ENCODE assay signal across 29 cellular contexts in genomic region chr10:6561552-6561951, GRCh38. TPM values are rescaled to one million over a fixed set of nuclear protein-coding genes. Genes with fewer than 3 reads are reported as not detected.
DNase-seq lines count a peak whose midpoint lies in the region; ATAC-seq and TF ChIP-seq lines count a peak whose summit lies in the region.
"Had no signal": no experiment of that assay in that cellular context is flagged by ENCODE, and none has a peak within 500 bp of the region (broad histone marks: within the 10 kb centered on the region; RNA-seq: fewer than 3 reads in every experiment).

No MANE protein-coding gene starts in this region.

- H3K27me3 Mint-ChIP-seq in activated T-cell treated with anti-CD3 and anti-CD28 coated beads, Interleukin-2, amount 50 U/mL, for 4 hours (ENCODE audit: low read depth), result no peaks in the 10 kb centered on the region
- H3K27me3 Mint-ChIP-seq in T-helper 2 cell treated with Interferon-gamma antibody and Interleukin-4, amounts not matched to agents 5 μg/mL and 100 μg/mL, for 36 hours (ENCODE audit: low read depth), result no peaks in the 10 kb centered on the region
- no peaks in the 10 kb centered on the region for H3K27me3 Mint-ChIP-seq in activated naive CD8-positive, alpha-beta T cell treated with anti-CD3 and anti-CD28 coated beads, Interleukin-2, amount 50 U/mL, for 24 hours
- H3K27me3 Mint-ChIP-seq in GM23338 (ENCODE audit: insufficient read depth, low read depth, poor library complexity), result peaks cover 10% of the 10 kb centered on the region

- peaks cover 36% of the 10 kb centered on the region for H3K79me2 ChIP-seq in GM23338 (replicated peaks; ENCODE audit: insufficient read depth)

- H3K4me2 ChIP-seq in GM23338, result no peak overlapping the region

- H3K4me1 Mint-ChIP-seq in activated T-cell treated with anti-CD3 and anti-CD28 coated beads, Interleukin-2, amount 50 U/mL, for 4 hours (ENCODE audit: low read depth), result peaks cover 95% of the 10 kb centered on the region
- peaks cover 83% of the 10 kb centered on the region for H3K4me1 Mint-ChIP-seq in T-helper 2 cell treated with Interferon-gamma antibody and Interleukin-4, amounts not matched to agents 5 μg/mL and 100 μg/mL, for 36 hours (ENCODE audit: low read depth)
- H3K4me1 Mint-ChIP-seq in activated naive CD8-positive, alpha-beta T cell treated with anti-CD3 and anti-CD28 coated beads, Interleukin-2, amount 50 U/mL, for 24 hours, result peaks cover 90% of the 10 kb centered on the region
- H3K4me1 Mint-ChIP-seq in stimulated activated effector memory CD8-positive, alpha-beta T cell treated with anti-CD3 and anti-CD28 coated beads, Interleukin-12 subunit alpha, Interleukin-12 subunit beta, amount 100 ng/mL, for 72 hours, result peaks cover 82% of the 10 kb centered on the region
- H3K4me1 Mint-ChIP-seq in GM23338, result peaks cover 27% of the 10 kb centered on the region
- H3K4me1 Mint-ChIP-seq: neural crest cell had no signal

- H3K9me3 Mint-ChIP-seq in activated T-cell treated with anti-CD3 and anti-CD28 coated beads, Interleukin-2, amount 50 U/mL, for 4 hours, result peaks cover 6% of the 10 kb centered on the region
- no peaks in the 10 kb centered on the region for H3K9me3 Mint-ChIP-seq in T-helper 2 cell treated with Interferon-gamma antibody and Interleukin-4, amounts not matched to agents 5 μg/mL and 100 μg/mL, for 36 hours
- H3K9me3 Mint-ChIP-seq in activated naive CD8-positive, alpha-beta T cell treated with anti-CD3 and anti-CD28 coated beads, Interleukin-2, amount 50 U/mL, for 24 hours, result no peaks in the 10 kb centered on the region
- peaks cover 10% of the 10 kb centered on the region for H3K9me3 Mint-ChIP-seq in stimulated activated effector memory CD8-positive, alpha-beta T cell treated with anti-CD3 and anti-CD28 coated beads, Interleukin-12 subunit alpha, Interleukin-12 subunit beta, amount 100 ng/mL, for 72 hours
- H3K9me3 Mint-ChIP-seq in GM23338, result no peaks in the 10 kb centered on the region; the same call in 2 of the 3 replicates
- H3K9me3 Mint-ChIP-seq: dendritic cell treated with granulocyte-macrophage colony-stimulating factor and Interleukin-4, amounts not matched to agents 40 ng/mL and 50 ng/mL, for 4 days; H9; neural crest cell had no signal

- H3K27me3 ChIP-seq in GM23338 (ENCODE audit: insufficient read depth), result no peaks in the 10 kb centered on the region
- H3K27me3 ChIP-seq: pancreas, Peyer's patch had no signal

- H3K27ac Mint-ChIP-seq in T-helper 2 cell treated with Interferon-gamma antibody and Interleukin-4, amounts not matched to agents 5 μg/mL and 100 μg/mL, for 36 hours, result peak overlapping the region; percentile 73
- peak overlapping the region; percentile 82 for H3K27ac Mint-ChIP-seq in activated naive CD8-positive, alpha-beta T cell treated with anti-CD3 and anti-CD28 coated beads, Interleukin-2, amount 50 U/mL, for 24 hours
- H3K27ac Mint-ChIP-seq in stimulated activated effector memory CD8-positive, alpha-beta T cell treated with anti-CD3 and anti-CD28 coated beads, Interleukin-12 subunit alpha, Interleukin-12 subunit beta, amount 100 ng/mL, for 72 hours, result peak overlapping the region; percentile 82
- H3K27ac Mint-ChIP-seq in GM23338, result no peak overlapping the region

- no peak overlapping the region for H3K4me3 ChIP-seq in GM23338
- H3K4me3 ChIP-seq: mucosa of descending colon, pancreas, Peyer's patch, suprapubic skin had no signal

- DNase-seq in activated T-cell treated with anti-CD3 and anti-CD28 coated beads, Interleukin-2, amount 50 U/mL, for 4 hours, result no peak
- no peak for DNase-seq in activated T-cell treated with anti-CD3 and anti-CD28 coated beads, Interleukin-2, amount 50 U/mL, for 48 hours
- no peak for DNase-seq in T-helper 2 cell treated with Interferon-gamma antibody and Interleukin-4, amounts not matched to agents 5 μg/mL and 100 μg/mL, for 36 hours (ENCODE audit: low spot score)
- DNase-seq in activated naive CD8-positive, alpha-beta T cell treated with anti-CD3 and anti-CD28 coated beads, Interleukin-2, amount 50 U/mL, for 24 hours, result no peak
- no peak for DNase-seq in stimulated activated effector memory CD8-positive, alpha-beta T cell treated with anti-CD3 and anti-CD28 coated beads, Interleukin-12 subunit alpha, Interleukin-12 subunit beta, amount 100 ng/mL, for 72 hours (ENCODE audit: low spot score in 2 of 2)
- DNase-seq in GM23338 (ENCODE audit: low spot score) (no peak), SHP77 treated with DMSO at 0.1 percent for 48 hours (lab: John Stamatoyannopoulos, UW) (no peak)
- DNase-seq: ACHN; activated gamma-delta T cell treated with Interleukin-2 at 50 U/mL for 16 hours; BE2C; caudate nucleus; DMS79; GDM1; H9; IMR-90; left cardiac atrium; mucosa of descending colon; NCI-H1092; NCI-H1930; NCI-H226; pancreas; Peyer's patch; right cardiac atrium; stimulated activated CD4-positive, alpha-beta T cell treated with anti-CD3 and anti-CD28 coated beads, Interleukin-2, amount 100 ng/mL, for 48 hours; SW 1271 had no signal

- TF ChIP-seq CTCF in GM23338 (conservative IDR thresholded peaks at IDR 0.05; ENCODE audit: low read depth in 2 of 2), result no peak

- peaks cover 22% of the 10 kb centered on the region for H3K36me3 Mint-ChIP-seq in activated T-cell treated with anti-CD3 and anti-CD28 coated beads, Interleukin-2, amount 50 U/mL, for 4 hours (ENCODE audit: insufficient read depth)
- H3K36me3 Mint-ChIP-seq in T-helper 2 cell treated with Interferon-gamma antibody and Interleukin-4, amounts not matched to agents 5 μg/mL and 100 μg/mL, for 36 hours (ENCODE audit: low read depth), result peaks cover 53% of the 10 kb centered on the region
- H3K36me3 Mint-ChIP-seq in activated naive CD8-positive, alpha-beta T cell treated with anti-CD3 and anti-CD28 coated beads, Interleukin-2, amount 50 U/mL, for 24 hours (ENCODE audit: low read depth), result peaks cover 22% of the 10 kb centered on the region
- peaks cover 50% of the 10 kb centered on the region for H3K36me3 Mint-ChIP-seq in stimulated activated effector memory CD8-positive, alpha-beta T cell treated with anti-CD3 and anti-CD28 coated beads, Interleukin-12 subunit alpha, Interleukin-12 subunit beta, amount 100 ng/mL, for 72 hours
- no peaks in the 10 kb centered on the region for H3K36me3 Mint-ChIP-seq in GM23338 (ENCODE audit: low read depth)

- H3K27ac ChIP-seq in GM23338 (ENCODE audit: low read depth), result no peak overlapping the region
- H3K27ac ChIP-seq: pancreas, suprapubic skin had no signal

- peaks cover 17% of the 10 kb centered on the region for H3K4me1 ChIP-seq in GM23338 (ENCODE audit: insufficient read depth)
- H3K4me1 ChIP-seq: BE2C, pancreas, suprapubic skin had no signal

- peak overlapping the region; percentile 22 for H3K4me3 Mint-ChIP-seq in activated T-cell treated with anti-CD3 and anti-CD28 coated beads, Interleukin-2, amount 50 U/mL, for 4 hours
- H3K4me3 Mint-ChIP-seq in T-helper 2 cell treated with Interferon-gamma antibody and Interleukin-4, amounts not matched to agents 5 μg/mL and 100 μg/mL, for 36 hours, result peak overlapping the region; percentile 78
- H3K4me3 Mint-ChIP-seq in activated naive CD8-positive, alpha-beta T cell treated with anti-CD3 and anti-CD28 coated beads, Interleukin-2, amount 50 U/mL, for 24 hours, result peak overlapping the region; percentile 51
- peak overlapping the region; percentile 68 for H3K4me3 Mint-ChIP-seq in stimulated activated effector memory CD8-positive, alpha-beta T cell treated with anti-CD3 and anti-CD28 coated beads, Interleukin-12 subunit alpha, Interleukin-12 subunit beta, amount 100 ng/mL, for 72 hours
- no peak overlapping the region for H3K4me3 Mint-ChIP-seq in GM23338
- H3K4me3 Mint-ChIP-seq: dendritic cell treated with granulocyte-macrophage colony-stimulating factor and Interleukin-4, amounts not matched to agents 40 ng/mL and 50 ng/mL, for 4 days; H9; neural crest cell had no signal

- peak; percentile 28 to 32 for ATAC-seq in activated T-cell treated with anti-CD3 and anti-CD28 coated beads, Interleukin-2, amount 50 U/mL, for 4 hours
- no peak for ATAC-seq in activated naive CD8-positive, alpha-beta T cell treated with anti-CD3 and anti-CD28 coated beads, Interleukin-2, amount 50 U/mL, for 24 hours
- peak; percentile 6 for ATAC-seq in stimulated activated effector memory CD8-positive, alpha-beta T cell treated with anti-CD3 and anti-CD28 coated beads, Interleukin-12 subunit alpha, Interleukin-12 subunit beta, amount 100 ng/mL, for 72 hours
- ATAC-seq in GM23338, result no peak
- no peak for ATAC-seq in HG03025 (IDR thresholded peaks at IDR 0.05; ENCODE audit: low FRiP score, unreplicated experiment)
- ATAC-seq: left cardiac atrium, mucosa of descending colon, pancreas, right cardiac atrium had no signal

- no peak overlapping the region for H2AFZ ChIP-seq in GM23338

- peaks cover 3% of the 10 kb centered on the region; the same call in 1 of the 2 replicates for H4K20me1 ChIP-seq in GM23338 (replicated peaks; ENCODE audit: insufficient read depth)

- no peaks in the 10 kb centered on the region for H3K9me2 ChIP-seq in GM23338 (ENCODE audit: insufficient read depth)

- H3F3A ChIP-seq in GM23338 (replicated peaks; ENCODE audit: low read depth), result no peaks in the 10 kb centered on the region

- H3K36me3 ChIP-seq in GM23338 (ENCODE audit: insufficient read depth), result no peaks in the 10 kb centered on the region
- H3K36me3 ChIP-seq: BE2C, pancreas, Peyer's patch, suprapubic skin had no signal

TF ChIP-seq in GM23338, 12 proteins besides CTCF, POLR2A, EP300 and RAD21 (continues in another document):
- TF ChIP-seq EZH2phosphoT487 (IDR thresholded peaks at IDR 0.05; ENCODE audit: unreplicated experiment) (no peak), ZNF331 (CRISPR knock-in tag; IDR thresholded peaks at IDR 0.05; ENCODE audit: low read depth) (no peak), NANOG (IDR thresholded peaks at IDR 0.05; ENCODE audit: borderline replicate concordance) (no peak), STAT1 (IDR thresholded peaks at IDR 0.05; ENCODE audit: unreplicated experiment) (no peak)

RNA-seq across cellular contexts. Expression of gene PRKCQ, which starts 18.5 kb away (rescaled TPM):
- total RNA-seq in activated T-cell treated with anti-CD3 and anti-CD28 coated beads, Interleukin-2, amount 50 U/mL, for 4 hours, result 10 to 100 TPM; 21.4 to 26.2 (median 22.3) TPM
- 27.5 and 28.5 TPM in 2 replicates for total RNA-seq in GM23338 (2014; rRNA removed; shearing (Covaris generic))
- 10.8 and 12.6 TPM in 2 replicates for polyA plus RNA-seq in GM23338 (2016; fragmentation: Nextera tagmentation; extraction: Ambion mirVana)

Comparison
In these comparisons a context has a peak if more than half of its experiments do, and no peak if none do; other contexts are left out.
1. ATAC-seq: peak in activated T-cell treated with anti-CD3 and anti-CD28 coated beads, Interleukin-2, amount 50 U/mL, for 4 hours (2 of 2) and stimulated activated effector memory CD8-positive, alpha-beta T cell treated with anti-CD3 and anti-CD28 coated beads, Interleukin-12 subunit alpha, Interleukin-12 subunit beta, amount 100 ng/mL, for 72 hours (single experiment); none in activated naive CD8-positive, alpha-beta T cell treated with anti-CD3 and anti-CD28 coated beads, Interleukin-2, amount 50 U/mL, for 24 hours (single experiment), GM23338 (single experiment) and HG03025 (single experiment).